Comparison of ENCODE assay signal across 1 cellular context in the genomic region with DNA sequence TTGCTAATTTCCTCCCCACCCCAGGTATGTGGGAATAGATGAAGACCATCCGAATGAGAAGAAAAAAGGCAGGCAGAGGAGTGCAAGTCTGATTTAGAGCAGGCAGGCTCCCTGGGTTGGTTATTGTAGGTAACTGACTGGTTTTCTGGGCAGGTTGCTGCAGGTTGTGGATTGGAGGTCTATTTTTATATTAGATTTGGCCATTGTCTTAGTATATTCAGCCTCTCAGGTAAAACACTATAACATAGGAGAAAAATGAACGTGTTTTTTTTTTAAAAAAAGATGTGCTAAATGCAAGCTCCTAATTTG.
TF ChIP-seq lines count a peak whose summit lies in the region.

No MANE protein-coding gene starts in this region.

TF ChIP-seq in H1, 55 proteins besides CTCF, POLR2A, EP300 and RAD21 (continued from another document):
- TF ChIP-seq, protein P1, sequence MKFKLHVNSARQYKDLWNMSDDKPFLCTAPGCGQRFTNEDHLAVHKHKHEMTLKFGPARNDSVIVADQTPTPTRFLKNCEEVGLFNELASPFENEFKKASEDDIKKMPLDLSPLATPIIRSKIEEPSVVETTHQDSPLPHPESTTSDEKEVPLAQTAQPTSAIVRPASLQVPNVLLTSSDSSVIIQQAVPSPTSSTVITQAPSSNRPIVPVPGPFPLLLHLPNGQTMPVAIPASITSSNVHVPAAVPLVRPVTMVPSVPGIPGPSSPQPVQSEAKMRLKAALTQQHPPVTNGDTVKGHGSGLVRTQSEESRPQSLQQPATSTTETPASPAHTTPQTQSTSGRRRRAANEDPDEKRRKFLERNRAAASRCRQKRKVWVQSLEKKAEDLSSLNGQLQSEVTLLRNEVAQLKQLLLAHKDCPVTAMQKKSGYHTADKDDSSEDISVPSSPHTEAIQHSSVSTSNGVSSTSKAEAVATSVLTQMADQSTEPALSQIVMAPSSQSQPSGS (IDR thresholded peaks at IDR 0.05; ENCODE audit: low read length): no peak
- no peak for TF ChIP-seq HDAC6 (IDR thresholded peaks at IDR 0.05; ENCODE audit: low read depth, low read length)
- no peak for TF ChIP-seq BRCA1 (IDR thresholded peaks at IDR 0.05; ENCODE audit: low read depth, low read length)
- TF ChIP-seq CEBPB (IDR thresholded peaks at IDR 0.05; ENCODE audit: low read depth, low read length): no peak
- TF ChIP-seq TAF7 (optimal IDR thresholded peaks at IDR 0.05; ENCODE audit: borderline replicate concordance, low read depth, low read length): no peak
- TF ChIP-seq POLR2AphosphoS5 (IDR thresholded peaks at IDR 0.05; ENCODE audit: low read depth, low read length): no peak
- no peak for TF ChIP-seq YY1 (IDR thresholded peaks at IDR 0.05; ENCODE audit: low read depth, low read length)
- no peak for TF ChIP-seq JUN (IDR thresholded peaks at IDR 0.05; ENCODE audit: low read depth, low read length)
- no peak for TF ChIP-seq MAFK (IDR thresholded peaks at IDR 0.05; ENCODE audit: low read depth, low read length)
